In the genomic region with DNA sequence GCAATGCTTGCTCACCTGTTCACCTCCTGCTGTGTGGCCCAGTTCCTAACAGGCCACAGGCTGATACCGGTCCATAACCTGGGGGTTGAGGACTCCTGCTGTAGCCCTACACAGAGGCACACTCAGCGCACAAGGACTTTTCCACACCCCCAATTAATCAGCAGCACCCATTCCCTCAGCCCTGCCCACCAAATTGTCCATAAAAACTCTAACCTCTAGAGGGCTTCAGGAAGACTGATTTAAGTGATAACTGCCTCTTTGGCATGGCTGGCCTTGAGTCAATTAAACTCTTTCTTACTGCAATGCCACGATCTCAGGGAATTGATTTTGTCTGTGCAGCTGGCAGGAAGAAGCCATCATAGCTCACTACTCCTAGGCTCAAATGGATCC, we compare ENCODE assay signal across 16 cellular contexts.
DNase-seq lines count a peak whose midpoint lies in the region; ATAC-seq and TF ChIP-seq lines count a peak whose summit lies in the region.
"Had no signal": no experiment of that assay in that cellular context is flagged by ENCODE, and none has a peak within 500 bp of the region (broad histone marks: within the 10 kb centered on the region; RNA-seq: fewer than 3 reads in every experiment).

No MANE protein-coding gene starts in this region.

- intact Hi-C loops in activated B cell treated with CpG ODN at 0.5 μM for 24 hours (cut with micrococcal nuclease) = loop anchor here (5.0 kb wide), 1 partner anchor 36 kb away; no protein-coding TSS in a partner anchor

- H3K4me2 ChIP-seq in trophoblast cell (ENCODE audit: low read length) = no peak overlapping the region

- peak overlapping the region; percentile 16 for H3K14ac ChIP-seq in trophoblast cell (ENCODE audit: low read length)

- no peak overlapping the region for H3K4ac ChIP-seq in trophoblast cell (ENCODE audit: low read depth, low read length)

- H3K4me3 ChIP-seq in trophoblast cell (ENCODE audit: low read depth, low read length) = no peak overlapping the region
- H3K4me3 ChIP-seq: sigmoid colon had no signal

- no peaks in the 10 kb centered on the region for H3K27me3 Mint-ChIP-seq in activated B cell treated with CpG ODN at 0.5 μM for 24 hours
- H3K27me3 Mint-ChIP-seq in activated T-cell treated with anti-CD3 and anti-CD28 coated beads, Interleukin-2, amount 50 U/mL, for 24 hours = no peaks in the 10 kb centered on the region
- no peaks in the 10 kb centered on the region for H3K27me3 Mint-ChIP-seq in immature natural killer cell (ENCODE audit: low read depth in 3 of 3)
- H3K27me3 Mint-ChIP-seq: activated T-helper 17 cell treated with anti-CD3 and anti-CD28 coated beads, Interleukin-2, amount 50 U/mL, for 72 hours had no signal

- DNase-seq in ELR (ENCODE audit: low read depth) (peak; percentile 17), NCI-H146 (lab: John Stamatoyannopoulos, UW) (peak; percentile 83), activated B cell treated with CpG ODN at 0.5 μM for 24 hours (no peak), trophoblast cell (no peak), NOMO-1 treated with DMSO at 0.1 percent for 48 hours (lab: John Stamatoyannopoulos, UW; ENCODE audit: unreplicated experiment) (no peak), immature natural killer cell (no peak)
- DNase-seq in activated T-cell treated with anti-CD3 and anti-CD28 coated beads, Interleukin-2, amount 50 U/mL, for 24 hours = no peak
- DNase-seq: activated CD8-positive, alpha-beta T cell treated with anti-CD3 and anti-CD28 coated beads, Interleukin-2, amount 10 ng/mL, durations not matched to agents 7 days and 5 days; Karpas-422; NCI-H1694; NCI-H524 treated with DMSO at 0.1 percent for 48 hours; occipital lobe; sigmoid colon; stimulated activated CD4-positive, alpha-beta T cell treated with anti-CD3 and anti-CD28 coated beads, Interleukin-4, amount 100 ng/mL, for 1 hour had no signal

- no peaks in the 10 kb centered on the region for H3K9me3 ChIP-seq in trophoblast cell (ENCODE audit: insufficient read depth, low read depth, low read length)
- H3K9me3 ChIP-seq: sigmoid colon had no signal

- H4K8ac ChIP-seq in trophoblast cell (ENCODE audit: low read depth, low read length) = no peak overlapping the region

- H3K4me1 Mint-ChIP-seq in activated B cell treated with CpG ODN at 0.5 μM for 24 hours (peaks cover 72% of the 10 kb centered on the region), immature natural killer cell (no peaks in the 10 kb centered on the region)
- peaks cover 2% of the 10 kb centered on the region for H3K4me1 Mint-ChIP-seq in activated T-cell treated with anti-CD3 and anti-CD28 coated beads, Interleukin-2, amount 50 U/mL, for 24 hours (ENCODE audit: low read depth)

- H2BK5ac ChIP-seq in trophoblast cell (ENCODE audit: low read depth, low read length, poor library complexity) = no peak overlapping the region

- no peak overlapping the region for H4K12ac ChIP-seq in trophoblast cell (ENCODE audit: low read depth, low read length)

- CTCF ChIA-PET in activated B cell treated with CpG ODN at 0.5 μM for 24 hours (lab: Charles Lee) = interaction anchor here (0.7 to 2.2 kb wide), 7 partner anchors 17 to 157 kb away, joined by 3 to 13 read pairs (median 3); a partner anchor contains a TSS

- peak overlapping the region; percentile 25 for H3K4me3 Mint-ChIP-seq in activated B cell treated with CpG ODN at 0.5 μM for 24 hours
- no peak overlapping the region for H3K4me3 Mint-ChIP-seq in activated T-cell treated with anti-CD3 and anti-CD28 coated beads, Interleukin-2, amount 50 U/mL, for 24 hours
- H3K4me3 Mint-ChIP-seq in immature natural killer cell = no peak overlapping the region
- H3K4me3 Mint-ChIP-seq: activated CD8-positive, alpha-beta T cell treated with anti-CD3 and anti-CD28 coated beads, Interleukin-2, amount 10 ng/mL, durations not matched to agents 7 days and 5 days; activated T-helper 17 cell treated with anti-CD3 and anti-CD28 coated beads, Interleukin-2, amount 50 U/mL, for 72 hours had no signal

- no peak overlapping the region for H2AK5ac ChIP-seq in trophoblast cell (ENCODE audit: low read length)

- H3K27ac Mint-ChIP-seq in activated B cell treated with CpG ODN at 0.5 μM for 24 hours = peak overlapping the region; percentile 75
- H3K27ac Mint-ChIP-seq in activated T-cell treated with anti-CD3 and anti-CD28 coated beads, Interleukin-2, amount 50 U/mL, for 24 hours = no peak overlapping the region
- no peak overlapping the region for H3K27ac Mint-ChIP-seq in immature natural killer cell
- H3K27ac Mint-ChIP-seq: activated CD8-positive, alpha-beta T cell treated with anti-CD3 and anti-CD28 coated beads, Interleukin-2, amount 10 ng/mL, durations not matched to agents 7 days and 5 days; activated T-helper 17 cell treated with anti-CD3 and anti-CD28 coated beads, Interleukin-2, amount 50 U/mL, for 72 hours had no signal

- H2BK12ac ChIP-seq in trophoblast cell (ENCODE audit: low read length) = peak overlapping the region; percentile 25

- H2BK120ac ChIP-seq in trophoblast cell (ENCODE audit: insufficient read depth, low read length, poor library complexity) = no peak overlapping the region

- H3K79me2 ChIP-seq in trophoblast cell (ENCODE audit: control insufficient read depth, insufficient read depth, low read length, poor library complexity) = no peaks in the 10 kb centered on the region

- no peak for TF ChIP-seq CTCF in activated B cell treated with CpG ODN at 0.5 μM for 24 hours (IDR thresholded peaks at IDR 0.05)

- H3K27ac ChIP-seq in trophoblast cell (ENCODE audit: low read depth, low read length) = peak overlapping the region; percentile 15
- H3K27ac ChIP-seq: sigmoid colon had no signal

- H2AFZ ChIP-seq in trophoblast cell (ENCODE audit: insufficient read depth, low read length, poor library complexity) = no peak overlapping the region

- H3K36me3 ChIP-seq in trophoblast cell (ENCODE audit: control insufficient read depth in 1 of 2, insufficient read depth in 2 of 2, low read length in 2 of 2) = no peaks in the 10 kb centered on the region
- H3K36me3 ChIP-seq: sigmoid colon had no signal

- no peaks in the 10 kb centered on the region for H3K36me3 Mint-ChIP-seq in activated B cell treated with CpG ODN at 0.5 μM for 24 hours (ENCODE audit: low read depth)
- no peaks in the 10 kb centered on the region for H3K36me3 Mint-ChIP-seq in activated T-cell treated with anti-CD3 and anti-CD28 coated beads, Interleukin-2, amount 50 U/mL, for 24 hours (ENCODE audit: low read depth)
- H3K36me3 Mint-ChIP-seq in immature natural killer cell = peaks cover 0 to 3% (median 0%) of the 10 kb centered on the region in 3 donors

- no peak overlapping the region for H3K23ac ChIP-seq in trophoblast cell (ENCODE audit: low read length)

- ATAC-seq in activated B cell treated with CpG ODN at 0.5 μM for 24 hours (ENCODE audit: low read depth) (no peak), HG02763 (IDR thresholded peaks at IDR 0.05; ENCODE audit: unreplicated experiment) (no peak)
- ATAC-seq: activated CD8-positive, alpha-beta T cell treated with anti-CD3 and anti-CD28 coated beads, Interleukin-2, amount 10 ng/mL, durations not matched to agents 7 days and 5 days; activated T-helper 17 cell treated with anti-CD3 and anti-CD28 coated beads, Interleukin-2, amount 50 U/mL, for 72 hours had no signal

- POLR2A ChIA-PET in activated B cell treated with CpG ODN at 0.5 μM for 24 hours (lab: Charles Lee) = interaction anchor here (1.5 to 6.3 kb wide), 3 partner anchors 17 to 108 kb away, joined by 5 to 44 read pairs (median 32); a partner anchor contains a TSS

- no CpG with 5 or more reads among the region's 3 CpGs for WGBS in trophoblast cell (ENCODE audit: extremely low coverage, insufficient coverage, insufficient read length)

- no peak overlapping the region for H3K18ac ChIP-seq in trophoblast cell (ENCODE audit: low read length)

- H3K9ac ChIP-seq in trophoblast cell (ENCODE audit: low read length) = no peak overlapping the region

- H3K27me3 ChIP-seq in trophoblast cell (ENCODE audit: insufficient read depth, low read length) = no peaks in the 10 kb centered on the region
- H3K27me3 ChIP-seq: sigmoid colon had no signal

- H4K91ac ChIP-seq in trophoblast cell (ENCODE audit: low read depth, low read length) = no peak overlapping the region

- peaks cover 3% of the 10 kb centered on the region for H3K79me1 ChIP-seq in trophoblast cell (ENCODE audit: low read length)

- peaks cover 4 to 5% of the 10 kb centered on the region in 2 experiments for H3K4me1 ChIP-seq in trophoblast cell (ENCODE audit: control insufficient read depth in 1 of 2, insufficient read depth in 2 of 2, low read length in 2 of 2)
- H3K4me1 ChIP-seq: sigmoid colon had no signal

- H3K9me3 Mint-ChIP-seq in activated B cell treated with CpG ODN at 0.5 μM for 24 hours = no peaks in the 10 kb centered on the region
- H3K9me3 Mint-ChIP-seq in activated T-cell treated with anti-CD3 and anti-CD28 coated beads, Interleukin-2, amount 50 U/mL, for 24 hours = no peaks in the 10 kb centered on the region
- H3K9me3 Mint-ChIP-seq in immature natural killer cell = no peaks in the 10 kb centered on the region
- H3K9me3 Mint-ChIP-seq: activated T-helper 17 cell treated with anti-CD3 and anti-CD28 coated beads, Interleukin-2, amount 50 U/mL, for 72 hours had no signal

Comparison
In these comparisons a context has a peak if more than half of its experiments do, and no peak if none do; other contexts are left out.
1. DNase-seq: peak in ELR (single experiment) and NCI-H146 (single experiment); none in activated B cell treated with CpG ODN at 0.5 μM for 24 hours (single experiment), trophoblast cell (0 of 2), activated T-cell treated with anti-CD3 and anti-CD28 coated beads, Interleukin-2, amount 50 U/mL, for 24 hours (single experiment), NOMO-1 treated with DMSO at 0.1 percent for 48 hours (single experiment) and immature natural killer cell (0 of 3).